8 cellular contexts compared by ENCODE assay signal in the genomic region with DNA sequence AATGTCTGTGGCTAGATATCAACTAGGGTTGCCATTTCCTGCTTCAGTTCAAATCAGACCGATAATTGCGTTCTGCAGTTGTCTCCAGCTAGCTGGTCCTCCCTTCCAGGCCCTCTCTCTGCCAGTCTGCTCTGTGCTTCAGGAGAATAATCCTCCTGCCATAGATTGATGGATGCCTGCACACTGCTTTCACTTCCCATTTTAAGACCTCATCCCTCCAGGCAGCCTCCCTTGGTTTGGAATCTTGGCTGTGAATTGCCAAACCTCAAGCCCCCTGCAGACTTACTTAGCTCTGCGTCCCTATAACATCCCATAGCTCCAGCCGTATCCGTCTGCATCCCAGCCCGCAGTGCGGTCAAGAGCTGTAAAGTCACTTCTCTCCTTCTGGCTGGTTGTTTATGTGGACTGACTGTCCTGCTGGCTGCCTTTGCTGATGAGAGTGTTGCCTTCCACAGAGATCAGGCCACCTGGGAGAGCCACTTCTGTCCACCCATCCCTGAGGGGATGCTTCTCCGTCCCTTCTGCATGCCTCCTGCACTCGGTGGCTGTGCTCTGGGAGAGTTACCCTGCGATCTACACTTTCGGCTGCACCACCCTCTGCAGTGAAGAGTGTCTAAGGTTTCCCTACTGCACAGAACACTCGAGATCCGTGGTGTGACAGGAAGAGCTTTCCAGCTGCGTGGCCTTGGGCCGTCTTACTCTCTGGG. TPM values are rescaled to one million over a fixed set of nuclear protein-coding genes. Genes with fewer than 3 reads are reported as not detected.
DNase-seq lines count a peak whose midpoint lies in the region; ATAC-seq and TF ChIP-seq lines count a peak whose summit lies in the region.

No MANE protein-coding gene starts in this region.

- DNase-seq in HCT116 (ENCODE audit: low read depth, low spot score) (no peak), D341Med (ENCODE audit: low spot score) (no peak), SK-N-DZ (ENCODE audit: low spot score) (no peak), mucosa of gallbladder (ENCODE audit: low spot score) (no peak)
- DNase-seq in activated CD4-positive, alpha-beta memory T cell treated with anti-CD3 and anti-CD28 coated beads for 36 hours, result no peak

- TF ChIP-seq RAD21 in HCT116 (IDR thresholded peaks at IDR 0.05; ENCODE audit: low read depth) (no peak), liver (IDR thresholded peaks at IDR 0.05) (no peak)

- CTCF ChIA-PET in HCT116 (lab: Charles Lee), result no interaction called here
- CTCF ChIA-PET in activated CD4-positive, alpha-beta memory T cell treated with anti-CD3 and anti-CD28 coated beads for 36 hours (lab: Charles Lee), result interaction anchor here (0.6 to 2.0 kb wide), 6 partner anchors 22 to 65 kb away, joined by 3 to 5 read pairs (median 4); a partner anchor contains a TSS

- peaks cover 70% of the 10 kb centered on the region for H3K4me1 Mint-ChIP-seq in activated CD4-positive, alpha-beta memory T cell treated with anti-CD3 and anti-CD28 coated beads for 36 hours (ENCODE audit: low read depth)

- WGBS in liver, result 86% methylated on average over 15 of the region's 15 CpGs

- H3K36me3 Mint-ChIP-seq in activated CD4-positive, alpha-beta memory T cell treated with anti-CD3 and anti-CD28 coated beads for 36 hours, result no peaks in the 10 kb centered on the region

- RAD21 ChIA-PET in HCT116 (lab: Charles Lee; ENCODE audit: low non-redundant PET in 1 of 2, low total read pairs in 2 of 2, uncharacterized antibody in 2 of 2, unreplicated experiment in 2 of 2), result no interaction called here

- ATAC-seq in HCT116 (no peak), HG03565 (IDR thresholded peaks at IDR 0.05; ENCODE audit: unreplicated experiment) (no peak)

- H3K27me3 ChIP-seq in HCT116 (ENCODE audit: insufficient read depth, low read length) (no peaks in the 10 kb centered on the region), liver (ENCODE audit: control insufficient read depth in 4 of 4, insufficient read depth in 4 of 4, low read length in 3 of 4) (no peaks in the 10 kb centered on the region)

- intact Hi-C loops in HCT116 (cut with micrococcal nuclease), result no loop called here
- intact Hi-C loops in activated CD4-positive, alpha-beta memory T cell treated with anti-CD3 and anti-CD28 coated beads for 36 hours (cut with micrococcal nuclease), result no loop called here

- no peak overlapping the region for H2AFZ ChIP-seq in HCT116 (ENCODE audit: low read depth, low read length, poor library complexity, severe bottlenecking)

- no peaks in the 10 kb centered on the region for H3K79me2 ChIP-seq in HCT116 (ENCODE audit: insufficient read depth, low read length)

- no peak overlapping the region for H3K27ac Mint-ChIP-seq in activated CD4-positive, alpha-beta memory T cell treated with anti-CD3 and anti-CD28 coated beads for 36 hours

- peak overlapping the region; percentile 68 for H3K4me3 Mint-ChIP-seq in activated CD4-positive, alpha-beta memory T cell treated with anti-CD3 and anti-CD28 coated beads for 36 hours

- POLR2A ChIA-PET in HCT116 (lab: Charles Lee), result interaction anchor here (0.9 to 8.3 kb wide), 2 partner anchors 22 to 32 kb away, joined by 3 to 83 read pairs; a partner anchor contains a TSS
- POLR2A ChIA-PET in activated CD4-positive, alpha-beta memory T cell treated with anti-CD3 and anti-CD28 coated beads for 36 hours (lab: Charles Lee), result interaction anchor here (0.9 to 9.8 kb wide), 9 partner anchors 22 to 80 kb away, joined by 3 to 405 read pairs (median 6); a partner anchor contains a TSS

- peaks cover 60 to 96% of the 10 kb centered on the region in 2 experiments for H3K4me1 ChIP-seq in HCT116 (ENCODE audit: control insufficient read depth in 1 of 2, insufficient read depth in 2 of 2, low read length in 2 of 2)
- H3K4me1 ChIP-seq in liver (ENCODE audit: control insufficient read depth in 4 of 4, insufficient read depth in 4 of 4, low read length in 3 of 4), result peaks cover 9 to 47% (median 17%) of the 10 kb centered on the region in 4 donors

- TF ChIP-seq POLR2A in HCT116 (IDR thresholded peaks at IDR 0.05; ENCODE audit: borderline replicate concordance, extremely low read depth, insufficient read depth, insufficient read length), result no peak

- H4K20me1 ChIP-seq in HCT116 (ENCODE audit: insufficient read depth), result no peaks in the 10 kb centered on the region

- H3K27ac ChIP-seq in 22Rv1 (peak overlapping the region; percentile 75), HCT116 (ENCODE audit: low read depth, low read length) (no peak overlapping the region), liver (ENCODE audit: low read depth in 1 of 2, low read length in 2 of 2) (peak overlapping the region; percentile 97 to 99)

- H3K27me3 Mint-ChIP-seq in activated CD4-positive, alpha-beta memory T cell treated with anti-CD3 and anti-CD28 coated beads for 36 hours, result no peaks in the 10 kb centered on the region

- no peak overlapping the region for H3K9ac ChIP-seq in HCT116 (ENCODE audit: low read length)
- peak overlapping the region; percentile 22 to 87 for H3K9ac ChIP-seq in liver (ENCODE audit: low read depth in 1 of 2, low read length in 2 of 2)

- H3K4me3 ChIP-seq in HCT116 (replicated peaks in 1 of 2; ENCODE audit: low read depth in 1 of 2, low read length in 2 of 2) (no peak overlapping the region), liver (ENCODE audit: low read depth in 1 of 3, low read length in 3 of 3) (no peak overlapping the region)

- no peaks in the 10 kb centered on the region for H3K9me3 ChIP-seq in HCT116 (ENCODE audit: control insufficient read depth in 1 of 2, insufficient read depth in 1 of 2, low read depth in 1 of 2, low read length in 2 of 2)
- no peaks in the 10 kb centered on the region for H3K9me3 ChIP-seq in liver (ENCODE audit: control insufficient read depth in 4 of 4, low read length in 3 of 4)

- H3K9me3 Mint-ChIP-seq in activated CD4-positive, alpha-beta memory T cell treated with anti-CD3 and anti-CD28 coated beads for 36 hours, result no peaks in the 10 kb centered on the region

- H3K36me3 ChIP-seq in HCT116 (ENCODE audit: control insufficient read depth in 1 of 2, insufficient read depth in 2 of 2, low read length in 2 of 2) (no peaks in the 10 kb centered on the region), liver (ENCODE audit: control insufficient read depth in 4 of 4, insufficient read depth in 3 of 4, low read depth in 1 of 4, low read length in 3 of 4) (no peaks in the 10 kb centered on the region)

- H3K4me2 ChIP-seq in HCT116 (ENCODE audit: low read length), result peak overlapping the region; percentile 60; the same call in 1 of the 2 replicates

- TF ChIP-seq CTCF in 22Rv1 (IDR thresholded peaks at IDR 0.05) (no peak), HCT116 (IDR thresholded peaks at IDR 0.05 in 2 of 3, conservative IDR thresholded peaks at IDR 0.05 in 1 of 3; ENCODE audit: borderline replicate concordance in 1 of 3, insufficient read depth in 1 of 3, low read depth in 2 of 3, low read length in 2 of 3) (no peak), liver (IDR thresholded peaks at IDR 0.05; ENCODE audit: low read depth, low read length, missing input control) (no peak)

- BruUV-seq in HCT116 (replicated peaks; lab: Mats Ljungman, UMichigan), result no TSS peak

- H3K9me2 ChIP-seq in HCT116 (ENCODE audit: insufficient read depth), result no peaks in the 10 kb centered on the region

TF ChIP-seq in HCT116, 20 proteins besides CTCF, POLR2A, EP300 and RAD21:
- TF ChIP-seq POLR2AphosphoS5 (IDR thresholded peaks at IDR 0.05; ENCODE audit: low read depth, low read length), result no peak
- no peak for TF ChIP-seq CBX3 (IDR thresholded peaks at IDR 0.05; ENCODE audit: low read depth)

TF ChIP-seq in liver, 16 proteins besides CTCF, POLR2A, EP300 and RAD21:
- TF ChIP-seq YY1 (IDR thresholded peaks at IDR 0.05), result no peak
- no peak for TF ChIP-seq TAF1 (conservative IDR thresholded peaks at IDR 0.05)
- TF ChIP-seq HNF4G (IDR thresholded peaks at IDR 0.05), result no peak
- TF ChIP-seq EGR1 (IDR thresholded peaks at IDR 0.05; ENCODE audit: low read depth in 2 of 2), result no peak
- TF ChIP-seq RXRA (IDR thresholded peaks at IDR 0.05), result no peak
- TF ChIP-seq, protein P1, sequence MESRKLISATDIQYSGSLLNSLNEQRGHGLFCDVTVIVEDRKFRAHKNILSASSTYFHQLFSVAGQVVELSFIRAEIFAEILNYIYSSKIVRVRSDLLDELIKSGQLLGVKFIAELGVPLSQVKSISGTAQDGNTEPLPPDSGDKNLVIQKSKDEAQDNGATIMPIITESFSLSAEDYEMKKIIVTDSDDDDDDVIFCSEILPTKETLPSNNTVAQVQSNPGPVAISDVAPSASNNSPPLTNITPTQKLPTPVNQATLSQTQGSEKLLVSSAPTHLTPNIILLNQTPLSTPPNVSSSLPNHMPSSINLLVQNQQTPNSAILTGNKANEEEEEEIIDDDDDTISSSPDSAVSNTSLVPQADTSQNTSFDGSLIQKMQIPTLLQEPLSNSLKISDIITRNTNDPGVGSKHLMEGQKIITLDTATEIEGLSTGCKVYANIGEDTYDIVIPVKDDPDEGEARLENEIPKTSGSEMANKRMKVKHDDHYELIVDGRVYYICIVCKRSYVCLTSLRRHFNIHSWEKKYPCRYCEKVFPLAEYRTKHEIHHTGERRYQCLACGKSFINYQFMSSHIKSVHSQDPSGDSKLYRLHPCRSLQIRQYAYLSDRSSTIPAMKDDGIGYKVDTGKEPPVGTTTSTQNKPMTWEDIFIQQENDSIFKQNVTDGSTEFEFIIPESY (IDR thresholded peaks at IDR 0.05), result no peak
- no peak for TF ChIP-seq GABPA (IDR thresholded peaks at IDR 0.05 in 1 of 2, conservative IDR thresholded peaks at IDR 0.05 in 1 of 2)
- TF ChIP-seq HNF4A (conservative IDR thresholded peaks at IDR 0.05), result no peak
- TF ChIP-seq, protein P2, sequence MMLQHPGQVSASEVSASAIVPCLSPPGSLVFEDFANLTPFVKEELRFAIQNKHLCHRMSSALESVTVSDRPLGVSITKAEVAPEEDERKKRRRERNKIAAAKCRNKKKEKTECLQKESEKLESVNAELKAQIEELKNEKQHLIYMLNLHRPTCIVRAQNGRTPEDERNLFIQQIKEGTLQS (IDR thresholded peaks at IDR 0.05), result no peak
- no peak for TF ChIP-seq FOXA2 (IDR thresholded peaks at IDR 0.05)

RNA-seq across cellular contexts. Expression of a gene that starts 22.4 kb away (rescaled TPM):
- 82.2 TPM for total RNA-seq in HCT116 (2021; ENCODE audit: unreplicated experiment)
- polyA plus RNA-seq in HCT116 (2012), result 119 and 155 TPM in 2 replicates
- 100 to 1,000 TPM; 144 to 151 TPM for total RNA-seq in activated CD4-positive, alpha-beta memory T cell treated with anti-CD3 and anti-CD28 coated beads for 36 hours
- total RNA-seq in liver, result 10 to 100 TPM; 17.7 to 26.6 TPM
- 100 to 1,000 TPM in 1 of 2 donors, 10 to 100 TPM in 1; 11.0 to 124 TPM for polyA plus RNA-seq in liver
- 2.4 and 2.5 TPM in 2 replicates for polyA plus RNA-seq in SK-N-DZ (2014; cell fraction: cytosol; rRNA removed)
- 6.6 and 14.0 TPM in 2 replicates for polyA plus RNA-seq in SK-N-DZ (2014; cell fraction: nucleus; rRNA removed)
- 165 TPM for total RNA-seq in mucosa of gallbladder
